Comparison of ENCODE assay signal across 24 cellular contexts in the genomic region with DNA sequence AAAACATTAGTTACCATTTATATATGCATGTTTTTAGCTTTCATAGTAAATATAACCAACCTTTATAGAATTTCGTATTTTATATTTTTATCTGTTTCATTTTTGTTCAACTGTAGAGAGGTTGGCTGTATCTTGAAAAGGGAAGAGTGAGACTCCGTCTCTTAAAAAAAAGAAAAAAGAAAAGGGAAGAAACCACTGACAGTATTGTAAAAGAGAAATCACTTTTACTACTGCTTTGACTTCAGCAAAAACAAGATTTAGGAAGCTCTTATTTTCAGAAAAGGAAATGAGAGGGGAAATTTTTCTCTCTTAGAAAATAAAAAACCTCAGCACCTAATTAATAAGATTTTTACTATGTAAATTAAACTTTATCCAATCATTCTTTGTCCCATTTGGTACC. TPM values are rescaled to one million over a fixed set of nuclear protein-coding genes. Genes with fewer than 3 reads are reported as not detected.
DNase-seq lines count a peak whose midpoint lies in the region; ATAC-seq lines count a peak whose summit lies in the region.
"Had no signal": no experiment of that assay in that cellular context is flagged by ENCODE, and none has a peak within 500 bp of the region (broad histone marks: within the 10 kb centered on the region; RNA-seq: fewer than 3 reads in every experiment).

No MANE protein-coding gene starts in this region.

- H3K27me3 Mint-ChIP-seq in activated T-cell treated with anti-CD3 and anti-CD28 coated beads, Interleukin-2, amount 50 U/mL, for 72 hours (ENCODE audit: low read depth), result no peaks in the 10 kb centered on the region
- H3K27me3 Mint-ChIP-seq in activated T-cell treated with anti-CD3 and anti-CD28 coated beads, Interleukin-2, amount 50 U/mL, for 4 hours (ENCODE audit: low read depth), result no peaks in the 10 kb centered on the region
- H3K27me3 Mint-ChIP-seq in dendritic cell treated with granulocyte-macrophage colony-stimulating factor and Interleukin-4, amounts not matched to agents 40 ng/mL and 50 ng/mL, for 4 days, result no peaks in the 10 kb centered on the region
- H3K27me3 Mint-ChIP-seq in stimulated activated naive CD8-positive, alpha-beta T cell treated with anti-CD3 and anti-CD28 coated beads, Interleukin-15, amount 100 ng/mL, for 72 hours, result no peaks in the 10 kb centered on the region
- H3K27me3 Mint-ChIP-seq: effector memory CD8-positive, alpha-beta T cell had no signal

- H3K9me3 Mint-ChIP-seq in activated T-cell treated with anti-CD3 and anti-CD28 coated beads, Interleukin-2, amount 50 U/mL, for 72 hours, result peaks cover 0 to 12% of the 10 kb centered on the region in 2 donors
- H3K9me3 Mint-ChIP-seq in activated T-cell treated with anti-CD3 and anti-CD28 coated beads, Interleukin-2, amount 50 U/mL, for 4 hours, result peaks cover 6% of the 10 kb centered on the region
- H3K9me3 Mint-ChIP-seq in dendritic cell treated with granulocyte-macrophage colony-stimulating factor and Interleukin-4, amounts not matched to agents 40 ng/mL and 50 ng/mL, for 4 days, result peaks cover 7% of the 10 kb centered on the region
- H3K9me3 Mint-ChIP-seq in stimulated activated naive CD8-positive, alpha-beta T cell treated with anti-CD3 and anti-CD28 coated beads, Interleukin-15, amount 100 ng/mL, for 72 hours, result peaks cover 4 to 5% of the 10 kb centered on the region in 2 donors
- H3K9me3 Mint-ChIP-seq: effector memory CD8-positive, alpha-beta T cell had no signal

- intact Hi-C loops in dendritic cell treated with granulocyte-macrophage colony-stimulating factor and Interleukin-4, amounts not matched to agents 40 ng/mL and 50 ng/mL, for 4 days (cut with micrococcal nuclease), result no loop called here
- intact Hi-C loops in Right ventricle myocardium inferior (cut with DNase I), result no loop called here

- peaks cover 10 to 13% of the 10 kb centered on the region in 2 donors for H3K36me3 Mint-ChIP-seq in activated T-cell treated with anti-CD3 and anti-CD28 coated beads, Interleukin-2, amount 50 U/mL, for 72 hours (ENCODE audit: insufficient read depth in 2 of 2)
- peaks cover 9% of the 10 kb centered on the region for H3K36me3 Mint-ChIP-seq in activated T-cell treated with anti-CD3 and anti-CD28 coated beads, Interleukin-2, amount 50 U/mL, for 4 hours (ENCODE audit: insufficient read depth)
- peaks cover 22% of the 10 kb centered on the region for H3K36me3 Mint-ChIP-seq in dendritic cell treated with granulocyte-macrophage colony-stimulating factor and Interleukin-4, amounts not matched to agents 40 ng/mL and 50 ng/mL, for 4 days (ENCODE audit: low read depth)

- peaks cover 56% of the 10 kb centered on the region for H3K4me1 Mint-ChIP-seq in activated T-cell treated with anti-CD3 and anti-CD28 coated beads, Interleukin-2, amount 50 U/mL, for 72 hours (ENCODE audit: low read depth)
- H3K4me1 Mint-ChIP-seq in activated T-cell treated with anti-CD3 and anti-CD28 coated beads, Interleukin-2, amount 50 U/mL, for 4 hours (ENCODE audit: low read depth), result peaks cover 45% of the 10 kb centered on the region
- H3K4me1 Mint-ChIP-seq in dendritic cell treated with granulocyte-macrophage colony-stimulating factor and Interleukin-4, amounts not matched to agents 40 ng/mL and 50 ng/mL, for 4 days (ENCODE audit: low read depth), result peaks cover 28% of the 10 kb centered on the region
- H3K4me1 Mint-ChIP-seq in stimulated activated naive CD8-positive, alpha-beta T cell treated with anti-CD3 and anti-CD28 coated beads, Interleukin-15, amount 100 ng/mL, for 72 hours, result peaks cover 48% of the 10 kb centered on the region

- DNase-seq in activated T-cell treated with anti-CD3 and anti-CD28 coated beads, Interleukin-2, amount 50 U/mL, for 72 hours, result no peak
- DNase-seq in activated T-cell treated with anti-CD3 and anti-CD28 coated beads, Interleukin-2, amount 50 U/mL, for 4 hours, result no peak
- DNase-seq in MV-4-11 (lab: John Stamatoyannopoulos, UW), result peak; percentile 47
- no peak for DNase-seq in stimulated activated naive CD8-positive, alpha-beta T cell treated with anti-CD3 and anti-CD28 coated beads, Interleukin-15, amount 100 ng/mL, for 72 hours
- DNase-seq in RPMI8226, result no peak
- DNase-seq in Right ventricle myocardium inferior (ENCODE audit: missing footprints), result no peak
- DNase-seq: ACHN; activated CD4-positive, alpha-beta T cell treated with anti-CD3 and anti-CD28 coated beads, Interleukin-2, amount 50 U/mL, for 1 hour; activated CD8-positive, alpha-beta memory T cell treated with anti-CD3 and anti-CD28 coated beads, Interleukin-2, amount 50 U/mL, for 4 hours; activated effector memory CD4-positive, alpha-beta T cell treated with anti-CD3 and anti-CD28 coated beads, Interleukin-2, amount 50 U/mL, for 16 hours; amniotic stem cell; effector memory CD8-positive, alpha-beta T cell; EL; foreskin keratinocyte; mesendoderm; NCI-H1417 treated with DMSO at 0.1 percent for 48 hours; NCI-H446 treated with DMSO at 0.1 percent for 48 hours; occipital lobe; stimulated activated CD4-positive, alpha-beta T cell treated with anti-CD3 and anti-CD28 coated beads, Interleukin-1b, Interleukin-23, amount 100 ng/mL, for 48 hours had no signal

- no peak for ATAC-seq in activated T-cell treated with anti-CD3 and anti-CD28 coated beads, Interleukin-2, amount 50 U/mL, for 72 hours (replicated peaks in 1 of 2)
- no peak for ATAC-seq in activated T-cell treated with anti-CD3 and anti-CD28 coated beads, Interleukin-2, amount 50 U/mL, for 4 hours
- no peak for ATAC-seq in stimulated activated naive CD8-positive, alpha-beta T cell treated with anti-CD3 and anti-CD28 coated beads, Interleukin-15, amount 100 ng/mL, for 72 hours
- ATAC-seq in GM18867 (IDR thresholded peaks at IDR 0.05; ENCODE audit: unreplicated experiment) (no peak), Right ventricle myocardium inferior (no peak)
- ATAC-seq: effector memory CD8-positive, alpha-beta T cell; esophagus mucosa; foreskin keratinocyte; HepG2; Panc1 had no signal

- no peak overlapping the region for H3K27ac Mint-ChIP-seq in activated T-cell treated with anti-CD3 and anti-CD28 coated beads, Interleukin-2, amount 50 U/mL, for 72 hours
- H3K27ac Mint-ChIP-seq in dendritic cell treated with granulocyte-macrophage colony-stimulating factor and Interleukin-4, amounts not matched to agents 40 ng/mL and 50 ng/mL, for 4 days, result peak overlapping the region; percentile 45
- peak overlapping the region in 1 of 2 donors; percentile 19 for H3K27ac Mint-ChIP-seq in stimulated activated naive CD8-positive, alpha-beta T cell treated with anti-CD3 and anti-CD28 coated beads, Interleukin-15, amount 100 ng/mL, for 72 hours
- H3K27ac Mint-ChIP-seq: effector memory CD8-positive, alpha-beta T cell had no signal

- H3K4me3 Mint-ChIP-seq in activated T-cell treated with anti-CD3 and anti-CD28 coated beads, Interleukin-2, amount 50 U/mL, for 72 hours, result peak overlapping the region; percentile 6 to 49
- H3K4me3 Mint-ChIP-seq in activated T-cell treated with anti-CD3 and anti-CD28 coated beads, Interleukin-2, amount 50 U/mL, for 4 hours, result no peak overlapping the region
- peak overlapping the region; percentile 13 for H3K4me3 Mint-ChIP-seq in dendritic cell treated with granulocyte-macrophage colony-stimulating factor and Interleukin-4, amounts not matched to agents 40 ng/mL and 50 ng/mL, for 4 days
- H3K4me3 Mint-ChIP-seq in stimulated activated naive CD8-positive, alpha-beta T cell treated with anti-CD3 and anti-CD28 coated beads, Interleukin-15, amount 100 ng/mL, for 72 hours, result peak overlapping the region; percentile 32 to 41
- H3K4me3 Mint-ChIP-seq: effector memory CD8-positive, alpha-beta T cell had no signal

RNA-seq across cellular contexts. Expression of a gene that starts 14.4 kb away (rescaled TPM):
- total RNA-seq in activated T-cell treated with anti-CD3 and anti-CD28 coated beads, Interleukin-2, amount 50 U/mL, for 72 hours, result 10 to 100 TPM; 31.4 to 34.2 TPM
- 10 to 100 TPM; 25.7 to 28.0 (median 25.8) TPM for total RNA-seq in activated T-cell treated with anti-CD3 and anti-CD28 coated beads, Interleukin-2, amount 50 U/mL, for 4 hours
- 20.1 TPM for total RNA-seq in Right ventricle myocardium inferior

RNA-seq across cellular contexts. Expression of a gene that starts 14.6 kb away (rescaled TPM):
- 10 to 100 TPM; 31.9 to 34.9 TPM for total RNA-seq in activated T-cell treated with anti-CD3 and anti-CD28 coated beads, Interleukin-2, amount 50 U/mL, for 72 hours
- total RNA-seq in activated T-cell treated with anti-CD3 and anti-CD28 coated beads, Interleukin-2, amount 50 U/mL, for 4 hours, result 10 to 100 TPM; 29.4 to 30.1 (median 29.9) TPM
- 26.0 TPM for total RNA-seq in Right ventricle myocardium inferior
